In genomic region chr1:147341246-147341645, GRCh38 we compare ENCODE assay signal across 21 cellular contexts.
DNase-seq lines count a peak whose midpoint lies in the region; ATAC-seq and TF ChIP-seq lines count a peak whose summit lies in the region.
"Had no signal": no experiment of that assay in that cellular context is flagged by ENCODE, and none has a peak within 500 bp of the region (broad histone marks: within the 10 kb centered on the region; RNA-seq: fewer than 3 reads in every experiment).

No MANE protein-coding gene starts in this region.

- 0 out of 2 replicates have a peak overlapping the region, but pooled peaks have one; percentile 36 for H2AFZ ChIP-seq in GM23338

- peaks cover 5% of the 10 kb centered on the region for H3K27me3 Mint-ChIP-seq in GM23338 (ENCODE audit: insufficient read depth, low read depth, poor library complexity)

- H3K79me2 ChIP-seq in GM23338 (replicated peaks; ENCODE audit: insufficient read depth) = no peaks in the 10 kb centered on the region

- H3K27ac ChIP-seq in GM23338 (ENCODE audit: low read depth) = no peak overlapping the region
- H3K27ac ChIP-seq: A549, BLaER1, C4-2B had no signal

- H3K4me2 ChIP-seq in GM23338 = no peak overlapping the region
- H3K4me2 ChIP-seq: A549, BLaER1 had no signal

- no peak for DNase-seq in GM23338 (ENCODE audit: low spot score)
- DNase-seq in epidermal melanocyte (ENCODE audit: insufficient read length, low spot score) = peak; percentile 26
- peak; percentile 27 for DNase-seq in medulla oblongata (ENCODE audit: extremely low spot score)
- peak; percentile 30 for DNase-seq in pons (ENCODE audit: low spot score)
- DNase-seq in amniotic stem cell (lab: John Stamatoyannopoulos, UW) = no peak
- DNase-seq: 8988T; CD4-positive, CD25-positive, alpha-beta regulatory T cell; CD8-positive, alpha-beta T cell; DMS 273 treated with DMSO at 0.1 percent for 48 hours; DMS79; EL; GDM1; H9; HFFc6 had no signal

- no peaks in the 10 kb centered on the region for H3K9me2 ChIP-seq in GM23338 (ENCODE audit: insufficient read depth)

- ATAC-seq in GM23338 (no peak), HG03139 (IDR thresholded peaks at IDR 0.05; ENCODE audit: unreplicated experiment) (no peak), GM18498 (IDR thresholded peaks at IDR 0.05; ENCODE audit: unreplicated experiment) (no peak)
- ATAC-seq: A549; CD8-positive, alpha-beta T cell; GM12878 had no signal

- H3K4me3 ChIP-seq in GM23338 = no peak overlapping the region
- H3K4me3 ChIP-seq: A549, BLaER1, GM12878 had no signal

- no peaks in the 10 kb centered on the region for H3F3A ChIP-seq in GM23338 (replicated peaks; ENCODE audit: low read depth)

- no peaks in the 10 kb centered on the region for H3K36me3 ChIP-seq in GM23338 (ENCODE audit: insufficient read depth)
- H3K36me3 ChIP-seq: BLaER1 had no signal

- H3K4me1 ChIP-seq in GM23338 (ENCODE audit: insufficient read depth) = peaks cover 5% of the 10 kb centered on the region
- H3K4me1 ChIP-seq: A549, BLaER1 had no signal

- H4K20me1 ChIP-seq in GM23338 (replicated peaks; ENCODE audit: insufficient read depth) = no peaks in the 10 kb centered on the region
- H4K20me1 ChIP-seq: BLaER1 had no signal

- no peak for TF ChIP-seq CTCF in GM23338 (conservative IDR thresholded peaks at IDR 0.05; ENCODE audit: low read depth in 2 of 2)

- no peaks in the 10 kb centered on the region for H3K27me3 ChIP-seq in GM23338 (ENCODE audit: insufficient read depth)
- H3K27me3 ChIP-seq: BLaER1 had no signal

- H3K36me3 Mint-ChIP-seq in GM23338 (ENCODE audit: low read depth) = peaks cover 7% of the 10 kb centered on the region; the same call in 2 of the 3 replicates
- H3K36me3 Mint-ChIP-seq: CD4-positive, CD25-positive, alpha-beta regulatory T cell; CD8-positive, alpha-beta T cell had no signal

- H3K27ac Mint-ChIP-seq in GM23338 = no peak overlapping the region
- H3K27ac Mint-ChIP-seq: B cell; CD4-positive, CD25-positive, alpha-beta regulatory T cell; CD8-positive, alpha-beta T cell; H9; HFFc6 had no signal

- peaks cover 12% of the 10 kb centered on the region; the same call in 2 of the 3 replicates for H3K4me1 Mint-ChIP-seq in GM23338
- H3K4me1 Mint-ChIP-seq: B cell; CD4-positive, CD25-positive, alpha-beta regulatory T cell had no signal

- peaks cover 18% of the 10 kb centered on the region; the same call in 2 of the 3 replicates for H3K9me3 Mint-ChIP-seq in GM23338
- H3K9me3 Mint-ChIP-seq: CD8-positive, alpha-beta T cell had no signal

- no peak overlapping the region for H3K4me3 Mint-ChIP-seq in GM23338
- H3K4me3 Mint-ChIP-seq: B cell; CD4-positive, CD25-positive, alpha-beta regulatory T cell; CD8-positive, alpha-beta T cell; H9; HFFc6 had no signal

TF ChIP-seq in GM23338, 12 proteins besides CTCF, POLR2A, EP300 and RAD21 (continues in another document):
- TF ChIP-seq ZNF462 (CRISPR knock-in tag; IDR thresholded peaks at IDR 0.05) (no peak), REST (IDR thresholded peaks at IDR 0.05; ENCODE audit: unreplicated experiment) (no peak), EZH2phosphoT487 (IDR thresholded peaks at IDR 0.05; ENCODE audit: unreplicated experiment) (no peak), ZNF331 (CRISPR knock-in tag; IDR thresholded peaks at IDR 0.05; ENCODE audit: low read depth) (no peak), EZH2 (IDR thresholded peaks at IDR 0.05; ENCODE audit: low read depth, unreplicated experiment) (no peak), CREB1 (CRISPR knock-in tag; IDR thresholded peaks at IDR 0.05; ENCODE audit: low read depth) (no peak), NANOG (IDR thresholded peaks at IDR 0.05; ENCODE audit: borderline replicate concordance) (no peak), ZNF114 (CRISPR knock-in tag; IDR thresholded peaks at IDR 0.05) (no peak), JUNB (IDR thresholded peaks at IDR 0.05; ENCODE audit: unreplicated experiment) (no peak)

Comparison
In these comparisons a context has a peak if more than half of its experiments do, and no peak if none do; other contexts are left out.
1. DNase-seq: peak in epidermal melanocyte (single experiment), medulla oblongata (single experiment) and pons (single experiment); none in GM23338 (single experiment) and amniotic stem cell (single experiment).